ENCODE assay signal across 1 cellular context in genomic region chr4:38177792-38178665, GRCh38.
TF ChIP-seq lines count a peak whose summit lies in the region.

No MANE protein-coding gene starts in this region.

TF ChIP-seq in WTC11, 78 proteins besides CTCF, POLR2A, EP300 and RAD21 (continued from another document):
- TF ChIP-seq ZSCAN18 (CRISPR knock-in tag; IDR thresholded peaks at IDR 0.05): no peak
- TF ChIP-seq FOXP4 (CRISPR knock-in tag; IDR thresholded peaks at IDR 0.05): no peak
- no peak for TF ChIP-seq SMAD3 (CRISPR knock-in tag; IDR thresholded peaks at IDR 0.05; ENCODE audit: borderline replicate concordance)
- TF ChIP-seq NFATC4 (CRISPR knock-in tag; IDR thresholded peaks at IDR 0.05): no peak
- TF ChIP-seq NFE2L1 (CRISPR knock-in tag; IDR thresholded peaks at IDR 0.05): no peak
